1 cellular context compared by ENCODE assay signal in the genomic region with DNA sequence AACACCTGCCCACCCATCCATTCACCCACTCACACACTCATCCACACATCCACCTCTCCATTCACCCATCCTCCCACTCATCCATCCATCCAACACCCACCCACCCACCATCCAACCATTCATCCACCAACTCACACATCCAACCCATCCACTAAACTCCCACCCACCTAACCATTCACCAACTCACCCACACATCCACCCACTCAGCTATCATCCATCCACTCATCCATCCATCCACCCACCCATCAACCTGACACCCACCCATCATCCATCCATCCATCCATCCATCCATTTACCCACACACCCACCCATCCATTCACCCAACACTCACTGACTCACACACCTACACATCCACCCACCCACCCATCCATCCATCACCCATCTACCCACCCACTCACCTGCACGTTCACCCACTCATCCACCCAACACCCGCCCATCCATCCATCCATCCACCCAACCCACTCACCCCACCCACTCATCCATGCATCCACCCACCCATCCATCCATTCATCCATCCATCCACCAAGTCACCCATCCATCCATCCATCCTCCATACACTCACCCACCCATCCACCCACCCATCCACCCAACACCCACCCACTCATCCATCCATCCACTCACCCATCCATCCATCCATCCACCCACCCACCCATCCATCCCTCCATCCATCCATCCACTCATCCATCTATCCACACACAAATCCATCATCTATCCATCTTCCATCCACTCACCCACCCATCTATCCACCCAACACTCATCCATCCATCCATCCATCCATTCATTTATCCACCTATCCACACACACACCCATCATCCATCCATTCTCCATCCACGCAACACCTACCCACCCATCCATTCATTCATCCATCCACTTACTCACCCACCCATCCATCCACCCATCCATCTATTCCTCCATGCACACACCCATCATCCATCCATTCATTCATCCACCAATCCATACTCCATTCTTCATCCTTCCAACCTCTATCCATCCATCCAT.
TF ChIP-seq lines count a peak whose summit lies in the region.

No MANE protein-coding gene starts in this region.

TF ChIP-seq in IMR-90, 13 proteins besides CTCF, POLR2A, EP300 and RAD21:
- TF ChIP-seq CHD1 (IDR thresholded peaks at IDR 0.05; ENCODE audit: low read depth, low read length) = no peak
- TF ChIP-seq NFE2L2 (IDR thresholded peaks at IDR 0.05; ENCODE audit: low read depth, low read length) = no peak
- TF ChIP-seq, protein P1, sequence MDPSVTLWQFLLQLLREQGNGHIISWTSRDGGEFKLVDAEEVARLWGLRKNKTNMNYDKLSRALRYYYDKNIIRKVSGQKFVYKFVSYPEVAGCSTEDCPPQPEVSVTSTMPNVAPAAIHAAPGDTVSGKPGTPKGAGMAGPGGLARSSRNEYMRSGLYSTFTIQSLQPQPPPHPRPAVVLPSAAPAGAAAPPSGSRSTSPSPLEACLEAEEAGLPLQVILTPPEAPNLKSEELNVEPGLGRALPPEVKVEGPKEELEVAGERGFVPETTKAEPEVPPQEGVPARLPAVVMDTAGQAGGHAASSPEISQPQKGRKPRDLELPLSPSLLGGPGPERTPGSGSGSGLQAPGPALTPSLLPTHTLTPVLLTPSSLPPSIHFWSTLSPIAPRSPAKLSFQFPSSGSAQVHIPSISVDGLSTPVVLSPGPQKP (IDR thresholded peaks at IDR 0.05; ENCODE audit: borderline replicate concordance, low read depth, low read length) = no peak
- TF ChIP-seq FOS (IDR thresholded peaks at IDR 0.05; ENCODE audit: low read depth, low read length) = no peak
- no peak for TF ChIP-seq BHLHE40 (IDR thresholded peaks at IDR 0.05; ENCODE audit: low read depth, low read length)
- TF ChIP-seq CEBPB (IDR thresholded peaks at IDR 0.05; ENCODE audit: low read depth, low read length) = no peak
- no peak for TF ChIP-seq MAZ (IDR thresholded peaks at IDR 0.05; ENCODE audit: borderline replicate concordance, low read depth, low read length)
- TF ChIP-seq RFX5 (IDR thresholded peaks at IDR 0.05; ENCODE audit: low read depth, low read length) = no peak
- TF ChIP-seq USF2 (IDR thresholded peaks at IDR 0.05; ENCODE audit: low read depth, low read length) = no peak
- TF ChIP-seq MXI1 (IDR thresholded peaks at IDR 0.05; ENCODE audit: borderline replicate concordance, low read depth, low read length) = no peak
- no peak for TF ChIP-seq SMC3 (IDR thresholded peaks at IDR 0.05; ENCODE audit: low read depth, low read length)
- no peak for TF ChIP-seq RCOR1 (IDR thresholded peaks at IDR 0.05; ENCODE audit: insufficient replicate concordance, low read length)
